Comparison of ENCODE assay signal across 1 cellular context in genomic region chr20:62133051-62133845, GRCh38.
TF ChIP-seq lines count a peak whose summit lies in the region.

No MANE protein-coding gene starts in this region.

TF ChIP-seq in H1, 55 proteins besides CTCF, POLR2A, EP300 and RAD21:
- no peak for TF ChIP-seq FOSL1 (IDR thresholded peaks at IDR 0.05; ENCODE audit: insufficient read depth, low read depth, low read length)
- TF ChIP-seq RBBP5 (IDR thresholded peaks at IDR 0.05; ENCODE audit: borderline replicate concordance, low read depth, low read length) = no peak
- no peak for TF ChIP-seq CBX8 (IDR thresholded peaks at IDR 0.05; ENCODE audit: borderline replicate concordance, low read depth, low read length)
- no peak for TF ChIP-seq CREB1 (IDR thresholded peaks at IDR 0.05)
- no peak for TF ChIP-seq TBP (IDR thresholded peaks at IDR 0.05; ENCODE audit: low read depth, low read length)
- TF ChIP-seq ASH2L (IDR thresholded peaks at IDR 0.05; ENCODE audit: low read length) = no peak
- TF ChIP-seq PHF8 (conservative IDR thresholded peaks at IDR 0.05; ENCODE audit: low read depth, low read length) = no peak
- no peak for TF ChIP-seq EGR1 (IDR thresholded peaks at IDR 0.05; ENCODE audit: borderline replicate concordance, low read depth, low read length)
- no peak for TF ChIP-seq SAP30 (IDR thresholded peaks at IDR 0.05; ENCODE audit: insufficient read depth, insufficient replicate concordance, low read length)
- no peak for TF ChIP-seq ATF2 (IDR thresholded peaks at IDR 0.05; ENCODE audit: low read length)
- TF ChIP-seq SIRT6 (IDR thresholded peaks at IDR 0.05; ENCODE audit: low read length) = no peak
